In the genomic region with DNA sequence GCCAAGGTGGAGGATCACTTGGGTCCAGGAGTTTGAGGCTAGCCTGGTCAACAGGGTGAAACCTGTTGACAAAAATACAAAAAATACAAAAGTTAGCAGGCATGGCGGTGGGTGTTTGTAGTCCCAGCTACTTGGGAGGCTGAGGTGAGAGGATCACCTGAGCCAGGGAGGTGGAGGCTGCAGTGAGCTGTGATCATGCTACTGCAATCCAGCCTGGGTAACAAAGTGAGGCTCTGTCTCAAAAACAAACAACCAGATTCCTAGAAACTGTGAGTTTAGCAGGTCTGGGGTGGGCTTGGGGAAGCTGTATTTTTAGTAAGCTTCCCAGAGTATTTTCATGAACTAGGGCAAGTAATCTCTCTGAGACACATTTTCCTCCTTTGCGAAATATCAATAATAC, we compare ENCODE assay signal across 27 cellular contexts. TPM values are rescaled to one million over a fixed set of nuclear protein-coding genes. Genes with fewer than 3 reads are reported as not detected.
A peak's percentile ranks its signal among the peaks of the same experiment; 100 is the strongest.
DNase-seq lines count a peak whose midpoint lies in the region; ATAC-seq, FAIRE-seq and TF ChIP-seq lines count a peak whose summit lies in the region.
"Had no signal": no experiment of that assay in that cellular context is flagged by ENCODE, and none has a peak within 500 bp of the region (broad histone marks: within the 10 kb centered on the region; RNA-seq: fewer than 3 reads in every experiment).

No MANE protein-coding gene starts in this region.

- H3F3A ChIP-seq in PC-9 (ENCODE audit: insufficient read depth, low read depth): no peaks in the 10 kb centered on the region

- H3K79me2 ChIP-seq in PC-9 (ENCODE audit: low read depth) (no peaks in the 10 kb centered on the region), keratinocyte (ENCODE audit: control insufficient read depth, insufficient read depth, low read length) (no peaks in the 10 kb centered on the region)

- no peak overlapping the region for H2AFZ ChIP-seq in PC-9
- no peak overlapping the region for H2AFZ ChIP-seq in keratinocyte (ENCODE audit: control insufficient read depth, low read length)

- no peak for FAIRE-seq in keratinocyte (lab: Jason Lieb, UNC)
- FAIRE-seq: GM12878 had no signal

- H3K4me1 ChIP-seq in PC-9 (replicated peaks; ENCODE audit: insufficient read depth) (peaks cover 20% of the 10 kb centered on the region), body of pancreas (peaks cover 83% of the 10 kb centered on the region), keratinocyte (ENCODE audit: control insufficient read depth, extremely low read depth, insufficient read depth, low read length) (peaks cover 39% of the 10 kb centered on the region), vagina (peaks cover 37% of the 10 kb centered on the region)
- H3K4me1 ChIP-seq: BE2C, SJCRH30 had no signal

- TF ChIP-seq POLR2A in body of pancreas (IDR thresholded peaks at IDR 0.05) (no peak), vagina (IDR thresholded peaks at IDR 0.05) (no peak)

- ATAC-seq in body of pancreas (no peak), HG03045 (IDR thresholded peaks at IDR 0.05; ENCODE audit: unreplicated experiment) (no peak), GM21515 (IDR thresholded peaks at IDR 0.05; ENCODE audit: unreplicated experiment) (no peak)
- ATAC-seq: GM12878, Right ventricle myocardium inferior had no signal

- dilution Hi-C loops in keratinocyte (cut with MboI; ENCODE audit: extremely low pct_ligation_motif_present, low sequenced_read_pairs): no loop called here

- POLR2A ChIA-PET in PC-9 (lab: Charles Lee; ENCODE audit: unreplicated experiment): interaction anchor here (0.6 to 1.4 kb wide), 3 partner anchors 34 to 179 kb away, joined by 3 to 9 read pairs (median 6); no protein-coding TSS in a partner anchor

- H3K4me3 ChIP-seq in PC-9: no peak overlapping the region
- H3K4me3 ChIP-seq in body of pancreas: no peak overlapping the region
- no peak overlapping the region for H3K4me3 ChIP-seq in keratinocyte (ENCODE audit: control insufficient read depth in 2 of 3, extremely low read depth in 1 of 3, insufficient read depth in 2 of 3, low read depth in 1 of 3, low read length in 3 of 3)
- no peak overlapping the region for H3K4me3 ChIP-seq in vagina
- H3K4me3 ChIP-seq in brain microvascular endothelial cell (ENCODE audit: low read depth, low read length): no peak overlapping the region
- H3K4me3 ChIP-seq: GM12878, Peyer's patch, SJCRH30 had no signal

- in situ Hi-C loops in brain microvascular endothelial cell (cut with HindIII; ENCODE audit: low pct_ligation_motif_present, low sequenced_read_pairs): no loop called here

- DNase-seq in PC-9 (no peak), body of pancreas (no peak), keratinocyte (ENCODE audit: low read depth, low spot score) (no peak), vagina (ENCODE audit: extremely low spot score in 2 of 2) (no peak), brain microvascular endothelial cell (no peak)
- DNase-seq: BE2C; CD8-positive, alpha-beta memory T cell; DMS 273 treated with DMSO at 0.1 percent for 48 hours; DMS79; GDM1; Karpas-422; NCI-H1092; NCI-H1417 treated with DMSO at 0.1 percent for 48 hours; NCI-H1694 treated with DMSO at 0.1 percent for 48 hours; NCI-H2081; NCI-H2171; NCI-H510A; NCI-H69; SJCRH30 had no signal

- H3K9me3 ChIP-seq in PC-9 (ENCODE audit: insufficient read depth, low read depth) (no peaks in the 10 kb centered on the region), body of pancreas (no peaks in the 10 kb centered on the region), keratinocyte (ENCODE audit: control insufficient read depth, low read depth, low read length) (no peaks in the 10 kb centered on the region), vagina (no peaks in the 10 kb centered on the region)
- H3K9me3 ChIP-seq: BE2C, Peyer's patch, SJCRH30 had no signal

- no peak overlapping the region for H3K4me2 ChIP-seq in PC-9
- H3K4me2 ChIP-seq in keratinocyte (ENCODE audit: control insufficient read depth, extremely low read depth, insufficient read depth, low read depth, low read length): peak overlapping the region; percentile 15

- CTCF ChIA-PET in PC-9 (lab: Charles Lee): interaction anchor here (0.5 to 1.0 kb wide), 2 partner anchors 26 to 631 kb away, joined by 3 read pairs; partner anchors contain the start of gene IL22RA1

- H4K20me1 ChIP-seq in PC-9 (ENCODE audit: insufficient read depth) (no peaks in the 10 kb centered on the region), keratinocyte (ENCODE audit: control insufficient read depth, extremely low read depth, insufficient read depth, low read length) (no peaks in the 10 kb centered on the region)

- intact Hi-C loops in PC-9 (cut with micrococcal nuclease; ENCODE audit: unreplicated experiment) (no loop called here), body of pancreas (cut with DNase I) (no loop called here), vagina (cut with DNase I) (no loop called here)

- TSS peak; percentile 47 for BruUV-seq in PC-9 (replicated peaks; lab: Mats Ljungman, UMichigan)

- H3K9ac ChIP-seq in keratinocyte (ENCODE audit: control insufficient read depth, extremely low read depth, insufficient read depth, low read length): no peak overlapping the region

- H3K27me3 ChIP-seq in PC-9 (ENCODE audit: insufficient read depth, low read depth) (no peaks in the 10 kb centered on the region), body of pancreas (no peaks in the 10 kb centered on the region), keratinocyte (ENCODE audit: control insufficient read depth, extremely low read depth, insufficient read depth, low read length) (no peaks in the 10 kb centered on the region), vagina (no peaks in the 10 kb centered on the region), brain microvascular endothelial cell (replicated peaks) (no peaks in the 10 kb centered on the region)
- H3K27me3 ChIP-seq: BE2C, Peyer's patch had no signal

- TF ChIP-seq CTCF in PC-9 (conservative IDR thresholded peaks at IDR 0.05) (no peak), body of pancreas (IDR thresholded peaks at IDR 0.05) (no peak), keratinocyte (optimal IDR thresholded peaks at IDR 0.05 in 1 of 3, IDR thresholded peaks at IDR 0.05 in 1 of 3, conservative IDR thresholded peaks at IDR 0.05 in 1 of 3; ENCODE audit: extremely low read depth in 1 of 3, insufficient read depth in 2 of 3, low read length in 3 of 3) (no peak), vagina (IDR thresholded peaks at IDR 0.05) (no peak), brain microvascular endothelial cell (IDR thresholded peaks at IDR 0.05; ENCODE audit: low read depth, low read length, missing control alignments) (no peak)

- H3K9me1 ChIP-seq in keratinocyte (ENCODE audit: control insufficient read depth, extremely low read depth, insufficient read depth, low read length): no peaks in the 10 kb centered on the region

- 92 to 97% methylated on average over 2 of the region's 2 CpGs for WGBS in body of pancreas, 2 donors

- no peaks in the 10 kb centered on the region for H3K36me3 ChIP-seq in PC-9 (ENCODE audit: low read depth)
- no peaks in the 10 kb centered on the region for H3K36me3 ChIP-seq in body of pancreas (replicated peaks in 1 of 2; ENCODE audit: insufficient read depth in 1 of 2, low read depth in 2 of 2)
- H3K36me3 ChIP-seq in keratinocyte (ENCODE audit: control insufficient read depth in 2 of 2, extremely low read depth in 1 of 2, insufficient read depth in 2 of 2, low read length in 2 of 2): no peaks in the 10 kb centered on the region
- H3K36me3 ChIP-seq in vagina: no peaks in the 10 kb centered on the region
- H3K36me3 ChIP-seq in brain microvascular endothelial cell (replicated peaks): no peaks in the 10 kb centered on the region
- H3K36me3 ChIP-seq: BE2C, Peyer's patch, SJCRH30 had no signal

- H3K9me2 ChIP-seq in PC-9 (ENCODE audit: insufficient read depth): no peaks in the 10 kb centered on the region

- H3K27ac ChIP-seq in PC-9: no peak overlapping the region
- peak overlapping the region; percentile 89 to 97 (median 96) for H3K27ac ChIP-seq in body of pancreas
- H3K27ac ChIP-seq in keratinocyte (ENCODE audit: control insufficient read depth, insufficient read depth, low read length): no peak overlapping the region
- H3K27ac ChIP-seq in vagina: peak overlapping the region; percentile 0
- H3K27ac ChIP-seq in brain microvascular endothelial cell: no peak overlapping the region
- H3K27ac ChIP-seq: SJCRH30 had no signal

RNA-seq across cellular contexts. Expression of gene MYOM3, which starts 5.2 kb away (rescaled TPM):
- total RNA-seq in PC-9 (2021) (11.9 and 14.5 TPM in 2 replicates), body of pancreas (1 to 10 TPM; 2.3 to 4.3 TPM), vagina (0.25 TPM)
- 0.49 to 1.0 TPM (median 0.98 TPM) in 3 replicates for polyA plus RNA-seq in keratinocyte
- polyA plus RNA-seq in keratinocyte (2011; ENCODE audit: low read depth): 0.84 TPM
- polyA plus RNA-seq in keratinocyte (2011; cell fraction: cytosol; rRNA removed): 0.67 and 1.1 TPM in 2 replicates
- 2.2 and 2.6 TPM in 2 replicates for polyA plus RNA-seq in keratinocyte (2011; cell fraction: nucleus; rRNA removed)
- 1.4 and 1.6 TPM in 2 replicates for polyA plus RNA-seq in keratinocyte (2012; ENCODE audit: low replicate concordance)
- polyA minus RNA-seq in keratinocyte: 1.1 to 1.3 TPM (median 1.2 TPM) in 3 replicates
- polyA minus RNA-seq in keratinocyte (2011; cell fraction: cytosol; rRNA and poly(A)+ RNA removed): 0.77 TPM
- polyA minus RNA-seq in keratinocyte (2011; cell fraction: nucleus; rRNA and poly(A)+ RNA removed): 1.8 and 2.5 TPM in 2 replicates
- total RNA-seq: CD8-positive, alpha-beta memory T cell; GM12878; H4; OCI-LY7; SJCRH30 had no signal
- polyA plus RNA-seq: CD14-positive monocyte; CD8-positive, alpha-beta memory T cell had no signal

RNA-seq across cellular contexts. Expression of gene IL22RA1, which starts 25.8 kb away (rescaled TPM):
- total RNA-seq in PC-9 (2021): 4.2 and 5.0 TPM in 2 replicates
- total RNA-seq in body of pancreas: 100 to 1,000 TPM in 1 of 2 donors, 10 to 100 TPM in 1; 49.1 to 133 TPM
- 1.7 to 2.1 TPM (median 1.9 TPM) in 3 replicates for polyA plus RNA-seq in keratinocyte
- 5.1 TPM for polyA plus RNA-seq in keratinocyte (2011; ENCODE audit: low read depth)
- 1.1 and 1.4 TPM in 2 replicates for polyA plus RNA-seq in keratinocyte (2011; cell fraction: cytosol; rRNA removed)
- 2.6 and 3.3 TPM in 2 replicates for polyA plus RNA-seq in keratinocyte (2011; cell fraction: nucleus; rRNA removed)
- polyA plus RNA-seq in keratinocyte (2012; ENCODE audit: low replicate concordance): 2.1 and 10.3 TPM in 2 replicates
- polyA minus RNA-seq in keratinocyte: 1.4 to 3.5 TPM (median 2.7 TPM) in 3 replicates
- 0.77 TPM for polyA minus RNA-seq in keratinocyte (2011; cell fraction: cytosol; rRNA and poly(A)+ RNA removed)
- 1.0 and 1.5 TPM in 2 replicates for polyA minus RNA-seq in keratinocyte (2011; cell fraction: nucleus; rRNA and poly(A)+ RNA removed)
- total RNA-seq in vagina: 4.2 TPM
- total RNA-seq: CD8-positive, alpha-beta memory T cell; GM12878; OCI-LY7; SJCRH30 had no signal
- polyA plus RNA-seq: CD14-positive monocyte; CD8-positive, alpha-beta memory T cell; GM12878 had no signal

Comparison
In these comparisons a context has a peak if more than half of its experiments do, and no peak if none do; other contexts are left out.
1. H3K27ac ChIP-seq: peak in body of pancreas (4 of 4) and vagina (single experiment); none in PC-9 (single experiment), keratinocyte (single experiment) and brain microvascular endothelial cell (single experiment).